ENCODE assay signal across 11 cellular contexts in the genomic region with DNA sequence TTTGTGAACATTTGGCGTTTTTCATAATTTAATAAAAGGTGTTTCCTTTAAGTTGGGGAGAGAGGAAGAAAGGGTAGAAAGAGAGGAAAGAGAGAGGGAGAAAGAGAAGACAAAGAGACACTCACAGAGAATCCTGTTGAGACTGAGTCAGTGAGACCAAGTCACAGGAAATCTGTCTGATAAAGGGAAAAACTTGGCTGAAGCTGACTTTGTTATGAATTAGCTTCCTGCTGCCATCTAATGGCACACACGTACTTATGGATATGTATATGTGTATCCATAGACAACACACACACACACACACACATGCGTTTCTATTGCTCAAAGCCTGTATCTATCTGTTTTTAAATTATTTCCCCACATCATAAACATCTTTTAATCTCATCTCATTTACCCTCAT. TPM values are rescaled to one million over a fixed set of nuclear protein-coding genes. Genes with fewer than 3 reads are reported as not detected.
DNase-seq lines count a peak whose midpoint lies in the region; ATAC-seq lines count a peak whose summit lies in the region.
"Had no signal": no experiment of that assay in that cellular context is flagged by ENCODE, and none has a peak within 500 bp of the region (broad histone marks: within the 10 kb centered on the region; RNA-seq: fewer than 3 reads in every experiment).

No MANE protein-coding gene starts in this region.

- H3K27ac Mint-ChIP-seq in activated CD4-positive, alpha-beta T cell treated with anti-CD3 and anti-CD28 coated beads for 36 hours, result no peak overlapping the region
- H3K27ac Mint-ChIP-seq in naive thymus-derived CD8-positive, alpha-beta T cell, result no peak overlapping the region

- peak; percentile 9 for DNase-seq in NCI-H345 (lab: John Stamatoyannopoulos, UW)
- no peak for DNase-seq in NCI-H345 treated with DMSO at 0.1 percent for 48 hours (lab: John Stamatoyannopoulos, UW; ENCODE audit: unreplicated experiment)
- DNase-seq in NCI-H1694 (lab: John Stamatoyannopoulos, UW), result peak; percentile 100
- DNase-seq in T47D (ENCODE audit: low read depth in 1 of 2, low spot score in 1 of 2), result peak; percentile 48 to 66
- peak; percentile 11 for DNase-seq in putamen (ENCODE audit: low spot score)
- no peak for DNase-seq in activated CD4-positive, alpha-beta T cell treated with anti-CD3 and anti-CD28 coated beads for 36 hours
- DNase-seq in naive thymus-derived CD8-positive, alpha-beta T cell, result no peak
- DNase-seq in GM19240 (ENCODE audit: insufficient read length, low spot score), result no peak
- DNase-seq: stimulated activated CD4-positive, alpha-beta T cell treated with anti-CD3 and anti-CD28 coated beads, Interleukin-4, amount 100 ng/mL, for 1 hour had no signal

- no peak for ATAC-seq in activated CD4-positive, alpha-beta T cell treated with anti-CD3 and anti-CD28 coated beads for 36 hours
- no peak for ATAC-seq in naive thymus-derived CD8-positive, alpha-beta T cell

- H3K9me3 Mint-ChIP-seq in activated CD4-positive, alpha-beta T cell treated with anti-CD3 and anti-CD28 coated beads for 36 hours (ENCODE audit: low read depth), result no peaks in the 10 kb centered on the region
- no peaks in the 10 kb centered on the region for H3K9me3 Mint-ChIP-seq in naive thymus-derived CD8-positive, alpha-beta T cell
- H3K9me3 Mint-ChIP-seq: CD14-positive monocyte; central memory CD8-positive, alpha-beta T cell had no signal

- CTCF ChIA-PET in activated CD4-positive, alpha-beta T cell treated with anti-CD3 and anti-CD28 coated beads for 36 hours (lab: Charles Lee), result interaction anchor here (1.4 kb wide), 1 partner anchor 227 kb away, joined by 5 read pairs; no protein-coding TSS in a partner anchor

- in situ Hi-C loops in T47D (cut with HindIII; ENCODE audit: low pct_unique_long_range_greater_than_20kb, low sequenced_read_pairs), result no loop called here

- no peaks in the 10 kb centered on the region for H3K36me3 Mint-ChIP-seq in activated CD4-positive, alpha-beta T cell treated with anti-CD3 and anti-CD28 coated beads for 36 hours (ENCODE audit: low read depth)
- H3K36me3 Mint-ChIP-seq in naive thymus-derived CD8-positive, alpha-beta T cell, result no peaks in the 10 kb centered on the region
- H3K36me3 Mint-ChIP-seq: CD14-positive monocyte had no signal

- POLR2A ChIA-PET in activated CD4-positive, alpha-beta T cell treated with anti-CD3 and anti-CD28 coated beads for 36 hours (lab: Charles Lee), result no interaction called here
- POLR2A ChIA-PET in naive thymus-derived CD8-positive, alpha-beta T cell (lab: Charles Lee), result no interaction called here

- H3K4me3 Mint-ChIP-seq in activated CD4-positive, alpha-beta T cell treated with anti-CD3 and anti-CD28 coated beads for 36 hours, result no peak overlapping the region
- no peak overlapping the region for H3K4me3 Mint-ChIP-seq in naive thymus-derived CD8-positive, alpha-beta T cell
- H3K4me3 Mint-ChIP-seq: CD14-positive monocyte; central memory CD8-positive, alpha-beta T cell had no signal

- no peaks in the 10 kb centered on the region for H3K27me3 Mint-ChIP-seq in activated CD4-positive, alpha-beta T cell treated with anti-CD3 and anti-CD28 coated beads for 36 hours
- no peaks in the 10 kb centered on the region for H3K27me3 Mint-ChIP-seq in naive thymus-derived CD8-positive, alpha-beta T cell
- H3K27me3 Mint-ChIP-seq: central memory CD8-positive, alpha-beta T cell had no signal

- no peaks in the 10 kb centered on the region for H3K4me1 Mint-ChIP-seq in activated CD4-positive, alpha-beta T cell treated with anti-CD3 and anti-CD28 coated beads for 36 hours
- H3K4me1 Mint-ChIP-seq in naive thymus-derived CD8-positive, alpha-beta T cell, result no peaks in the 10 kb centered on the region
- H3K4me1 Mint-ChIP-seq: central memory CD8-positive, alpha-beta T cell had no signal

- intact Hi-C loops in activated CD4-positive, alpha-beta T cell treated with anti-CD3 and anti-CD28 coated beads for 36 hours (cut with DNase I, micrococcal nuclease), result no loop called here

RNA-seq across cellular contexts. Expression of a gene that starts 42.5 kb away (rescaled TPM):
- total RNA-seq in activated CD4-positive, alpha-beta T cell treated with anti-CD3 and anti-CD28 coated beads for 36 hours, result 1 to 10 TPM; 1.9 to 3.8 TPM
- total RNA-seq in naive thymus-derived CD8-positive, alpha-beta T cell, result 1 to 10 TPM; 7.6 to 9.0 TPM
- 1 to 10 TPM; 2.5 to 3.6 (median 3.5) TPM for polyA plus RNA-seq in naive thymus-derived CD8-positive, alpha-beta T cell

RNA-seq across cellular contexts. Expression of a gene that starts 55.6 kb away (rescaled TPM):
- 10 to 100 TPM; 36.5 to 46.7 TPM for total RNA-seq in activated CD4-positive, alpha-beta T cell treated with anti-CD3 and anti-CD28 coated beads for 36 hours
- total RNA-seq in naive thymus-derived CD8-positive, alpha-beta T cell, result 10 to 100 TPM; 54.0 to 56.9 TPM
- polyA plus RNA-seq in naive thymus-derived CD8-positive, alpha-beta T cell, result 10 to 100 TPM; 80.9 to 99.7 (median 99.6) TPM

Comparison
In these comparisons a context has a peak if more than half of its experiments do, and no peak if none do; other contexts are left out.
1. DNase-seq: peak in NCI-H345 (single experiment), NCI-H1694 (single experiment), T47D (2 of 2) and putamen (single experiment); none in NCI-H345 treated with DMSO at 0.1 percent for 48 hours (single experiment), activated CD4-positive, alpha-beta T cell treated with anti-CD3 and anti-CD28 coated beads for 36 hours (single experiment), naive thymus-derived CD8-positive, alpha-beta T cell (0 of 10) and GM19240 (single experiment).